8 cellular contexts compared by ENCODE assay signal in genomic region chr10:68333452-68333851, GRCh38. TPM values are rescaled to one million over a fixed set of nuclear protein-coding genes. Genes with fewer than 3 reads are reported as not detected.
DNase-seq lines count a peak whose midpoint lies in the region; ATAC-seq, FAIRE-seq and TF ChIP-seq lines count a peak whose summit lies in the region.

No MANE protein-coding gene starts in this region.

- H3K4me3 ChIP-seq in K562, result peak overlapping the region; percentile 66
- H3K4me3 ChIP-seq in upper lobe of left lung, result peak overlapping the region; percentile 68 to 78 (median 73)

- TF ChIP-seq EP300 in K562 (IDR thresholded peaks at IDR 0.05; ENCODE audit: low read length), result no peak
- TF ChIP-seq EP300 in upper lobe of left lung (IDR thresholded peaks at IDR 0.05), result no peak

- H3K4me3 Mint-ChIP-seq in activated naive CD4-positive, alpha-beta T cell treated with anti-CD3 and anti-CD28 coated beads, Interleukin-2, amount 10 ng/mL, durations not matched to agents 7 days and 5 days, result peak overlapping the region; percentile 100

- TF ChIP-seq POLR2A in K562 (conservative IDR thresholded peaks at IDR 0.05), result no peak
- TF ChIP-seq POLR2A in upper lobe of left lung (IDR thresholded peaks at IDR 0.05), result no peak

- no peak for FAIRE-seq in K562 (lab: Jason Lieb, UNC)

- peak overlapping the region; percentile 100 for H3K27ac Mint-ChIP-seq in activated naive CD4-positive, alpha-beta T cell treated with anti-CD3 and anti-CD28 coated beads, Interleukin-2, amount 10 ng/mL, durations not matched to agents 7 days and 5 days

- in situ Hi-C loops in K562 (cut with MboI), result no loop called here

- peak overlapping the region in 1 of 2 experiments; percentile 98; a peak in 3 of 4 replicates for H3K9ac ChIP-seq in K562 (ENCODE audit: insufficient read depth in 1 of 2, low read depth in 2 of 2, low read length in 2 of 2)

- H3K9me3 Mint-ChIP-seq in activated naive CD4-positive, alpha-beta T cell treated with anti-CD3 and anti-CD28 coated beads, Interleukin-2, amount 10 ng/mL, durations not matched to agents 7 days and 5 days, result no peaks in the 10 kb centered on the region

- H3K27ac ChIP-seq in K562 (ENCODE audit: extremely low read depth, low read depth, low read length) (peak overlapping the region; percentile 98), upper lobe of left lung (peak overlapping the region; percentile 98 to 100 (median 99))

- TF ChIP-seq CTCF in K562 (IDR thresholded peaks at IDR 0.05 in 2 of 3, conservative IDR thresholded peaks at IDR 0.05 in 1 of 3; ENCODE audit: insufficient read depth in 2 of 3, low read depth in 1 of 3, low read length in 3 of 3) (no peak), upper lobe of left lung (IDR thresholded peaks at IDR 0.05) (no peak)

- ATAC-seq in K562 (no peak), upper lobe of left lung (ENCODE audit: low FRiP score in 2 of 2) (no peak), GM21723 (IDR thresholded peaks at IDR 0.05; ENCODE audit: unreplicated experiment) (no peak), HG02885 (IDR thresholded peaks at IDR 0.05; ENCODE audit: poor library complexity, unreplicated experiment) (no peak)

- TF ChIP-seq RAD21 in K562 (CRISPR knock-in tag; conservative IDR thresholded peaks at IDR 0.05 in 1 of 2, IDR thresholded peaks at IDR 0.05 in 1 of 2), result no peak

- POLR2A ChIA-PET in K562 (lab: Yijun Ruan, JAX), result interaction anchor here (0.7 to 5.4 kb wide), 22 partner anchors 8 to 569 kb away, joined by 3 to 104 read pairs (median 3); no protein-coding TSS in a partner anchor

- H3K4me1 Mint-ChIP-seq in activated naive CD4-positive, alpha-beta T cell treated with anti-CD3 and anti-CD28 coated beads, Interleukin-2, amount 10 ng/mL, durations not matched to agents 7 days and 5 days, result peaks cover 63% of the 10 kb centered on the region

- CTCF ChIA-PET in activated naive CD4-positive, alpha-beta T cell treated with anti-CD3 and anti-CD28 coated beads, Interleukin-2, amount 10 ng/mL, durations not matched to agents 7 days and 5 days (lab: Charles Lee), result interaction anchor here (0.6 to 2.2 kb wide), 7 partner anchors 14 to 177 kb away, joined by 3 to 9 read pairs (median 3); partner anchors contain the start of gene RUFY2
- CTCF ChIA-PET in K562 (lab: Yijun Ruan, JAX; ENCODE audit: low intra/inter-chr PET ratio), result interaction anchor here (0.6 kb wide), 1 partner anchor 121 kb away, joined by 3 read pairs; no protein-coding TSS in a partner anchor

- peaks cover 31% of the 10 kb centered on the region for H4K20me1 ChIP-seq in K562 (replicated peaks; ENCODE audit: control insufficient read depth, insufficient read depth, low read length)

- H3K4me2 ChIP-seq in K562 (ENCODE audit: insufficient read depth, low read length), result peak overlapping the region; percentile 92

- 0% methylated on average over 6 of the region's 6 CpGs for WGBS in K562 (ENCODE audit: insufficient coverage, low coverage, missing lambda C conversion rate)
- 1% methylated on average over 6 of the region's 6 CpGs for WGBS in upper lobe of left lung, 2 donors

- H3K36me3 Mint-ChIP-seq in activated naive CD4-positive, alpha-beta T cell treated with anti-CD3 and anti-CD28 coated beads, Interleukin-2, amount 10 ng/mL, durations not matched to agents 7 days and 5 days, result peaks cover 52% of the 10 kb centered on the region

- no TSS peak for BruUV-seq in K562 (replicated peaks; lab: Mats Ljungman, UMichigan)

- H3K4me1 ChIP-seq in K562 (replicated peaks in 1 of 2; ENCODE audit: control insufficient read depth in 2 of 2, insufficient read depth in 2 of 2, low read length in 2 of 2) (peaks cover 16 to 22% of the 10 kb centered on the region in 2 experiments; a peak in 4 of 5 replicates), upper lobe of left lung (peaks cover 50 to 71% (median 61%) of the 10 kb centered on the region in 4 donors)

- no peak overlapping the region for H2AFZ ChIP-seq in K562 (ENCODE audit: low read depth, low read length)

- peaks cover 54% of the 10 kb centered on the region for H3K36me3 ChIP-seq in K562 (ENCODE audit: control insufficient read depth, insufficient read depth, low read length)
- H3K36me3 ChIP-seq in upper lobe of left lung, result peaks cover 1 to 3% (median 2%) of the 10 kb centered on the region in 4 donors

- peaks cover 14% of the 10 kb centered on the region for H3K27me3 Mint-ChIP-seq in activated naive CD4-positive, alpha-beta T cell treated with anti-CD3 and anti-CD28 coated beads, Interleukin-2, amount 10 ng/mL, durations not matched to agents 7 days and 5 days

- no peak for DNase-seq in activated naive CD4-positive, alpha-beta T cell treated with anti-CD3 and anti-CD28 coated beads, Interleukin-2, amount 10 ng/mL, durations not matched to agents 7 days and 5 days
- DNase-seq in activated naive CD4-positive, alpha-beta T cell treated with anti-CD3 and anti-CD28 coated beads, Interleukin-2, amount 50 U/mL, for 16 hours, result no peak
- DNase-seq in K562 (ENCODE audit: extremely low read depth in 1 of 4, low spot score in 3 of 4), result no peak
- DNase-seq in medulla oblongata (ENCODE audit: extremely low spot score), result peak; percentile 61
- DNase-seq in upper lobe of left lung, result no peak
- DNase-seq in NCI-H748 (lab: John Stamatoyannopoulos, UW; ENCODE audit: unreplicated experiment), result no peak

- intact Hi-C loops in K562 (cut with micrococcal nuclease), result loop anchor here (10.0 kb wide), 1 partner anchor 539 kb away; no protein-coding TSS in a partner anchor

- H3K9me1 ChIP-seq in K562 (ENCODE audit: control insufficient read depth, insufficient read depth, low read length), result peaks cover 7% of the 10 kb centered on the region

- H3K9me3 ChIP-seq in K562 (replicated peaks; ENCODE audit: control insufficient read depth, insufficient read depth, low read depth, low read length), result no peaks in the 10 kb centered on the region
- H3K9me3 ChIP-seq in upper lobe of left lung, result no peaks in the 10 kb centered on the region

- H3K27me3 ChIP-seq in K562 (ENCODE audit: control insufficient read depth in 2 of 2, insufficient read depth in 2 of 2, low read length in 2 of 2), result no peaks in the 10 kb centered on the region
- H3K27me3 ChIP-seq in upper lobe of left lung, result no peaks in the 10 kb centered on the region

- peaks cover 77% of the 10 kb centered on the region for H3K79me2 ChIP-seq in K562 (ENCODE audit: control insufficient read depth, insufficient read depth, low read length)

TF ChIP-seq in K562, 482 proteins besides CTCF, POLR2A, EP300 and RAD21 (continues in another document):
- TF ChIP-seq, protein P1, sequence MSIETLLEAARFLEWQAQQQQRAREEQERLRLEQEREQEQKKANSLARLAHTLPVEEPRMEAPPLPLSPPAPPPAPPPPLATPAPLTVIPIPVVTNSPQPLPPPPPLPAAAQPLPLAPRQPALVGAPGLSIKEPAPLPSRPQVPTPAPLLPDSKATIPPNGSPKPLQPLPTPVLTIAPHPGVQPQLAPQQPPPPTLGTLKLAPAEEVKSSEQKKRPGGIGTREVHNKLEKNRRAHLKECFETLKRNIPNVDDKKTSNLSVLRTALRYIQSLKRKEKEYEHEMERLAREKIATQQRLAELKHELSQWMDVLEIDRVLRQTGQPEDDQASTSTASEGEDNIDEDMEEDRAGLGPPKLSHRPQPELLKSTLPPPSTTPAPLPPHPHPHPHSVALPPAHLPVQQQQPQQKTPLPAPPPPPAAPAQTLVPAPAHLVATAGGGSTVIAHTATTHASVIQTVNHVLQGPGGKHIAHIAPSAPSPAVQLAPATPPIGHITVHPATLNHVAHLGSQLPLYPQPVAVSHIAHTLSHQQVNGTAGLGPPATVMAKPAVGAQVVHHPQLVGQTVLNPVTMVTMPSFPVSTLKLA (conservative IDR thresholded peaks at IDR 0.05), result peak; percentile 82 to 83
- 0 out of 2 replicates have a peak, but pooled peaks have one; percentile 2 for TF ChIP-seq NCOR1 (IDR thresholded peaks at IDR 0.05)

RNA-seq across cellular contexts. Expression of gene PBLD, which starts 0.7 kb away (rescaled TPM):
- total RNA-seq in K562 (2011; cell fraction: chromatin; rRNA removed; ENCODE audit: low replicate concordance), result 3.8 and 5.0 TPM in 2 replicates
- total RNA-seq in K562 (2011; cell fraction: nucleolus; rRNA removed), result 1.8 and 2.3 TPM in 2 replicates
- 4.3 and 9.5 TPM in 2 replicates for total RNA-seq in K562 (2011; cell fraction: nucleoplasm; rRNA removed)
- total RNA-seq in K562 (2014; rRNA removed) (1.7 and 2.6 TPM in 2 replicates), K562 (2014; rRNA removed; fragmentation: Illumina TruSeq; extraction: Trizol) (4.3 and 4.8 TPM in 2 replicates), K562 (2015; rRNA removed; fragmentation: Illumina TruSeq; extraction: Trizol) (2.0 and 2.7 TPM in 2 replicates), K562 (2021) (2.2 and 2.5 TPM in 2 replicates), upper lobe of left lung (10 to 100 TPM in 1 of 6 donors, 1 to 10 TPM in 5; 1.8 to 21.0 (median 4.3) TPM)
- polyA plus RNA-seq in K562 (2011; rRNA removed) (1.2 and 1.8 TPM in 2 replicates), K562 (2014; fragmentation: Illumina TruSeq; extraction: Trizol) (2.8 and 3.3 TPM in 2 replicates), K562 (2014; fragmentation: Nextera tagmentation; extraction: Ambion mirVana) (1 to 10 TPM; 1.7 to 2.1 TPM), K562 (2014; rRNA removed) (2.7 and 2.9 TPM in 2 replicates)
- 0.22 and 0.68 TPM in 2 replicates for polyA plus RNA-seq in K562 (2011; cell fraction: cytosol; rRNA removed)
- 2.0 and 2.1 TPM in 2 replicates for polyA plus RNA-seq in K562 (2011; cell fraction: nucleus; rRNA removed)
- 2.0 and 3.0 TPM in 2 replicates for polyA plus RNA-seq in K562 (2012)
- polyA minus RNA-seq in K562 (2011; rRNA and poly(A)+ RNA removed), result 0.53 and 0.81 TPM in 2 replicates
- polyA minus RNA-seq in K562 (2011; cell fraction: cytosol; rRNA and poly(A)+ RNA removed), result 0.76 TPM in 1 of 2 replicates, not detected in the other
- polyA minus RNA-seq in K562 (2011; cell fraction: nucleus; rRNA and poly(A)+ RNA removed), result 0.94 and 1.7 TPM in 2 replicates

RNA-seq across cellular contexts. Expression of gene HNRNPH3, which starts 1.6 kb away (rescaled TPM):
- 62.9 and 248 TPM in 2 replicates for total RNA-seq in K562 (2011; cell fraction: chromatin; rRNA removed; ENCODE audit: low replicate concordance)
- total RNA-seq in K562 (2011; cell fraction: nucleolus; rRNA removed), result 23.0 and 31.5 TPM in 2 replicates
- total RNA-seq in K562 (2011; cell fraction: nucleoplasm; rRNA removed), result 90.9 and 129 TPM in 2 replicates
- total RNA-seq in K562 (2014; rRNA removed), result 68.9 and 88.0 TPM in 2 replicates
- 52.8 and 72.3 TPM in 2 replicates for total RNA-seq in K562 (2014; rRNA removed; fragmentation: Illumina TruSeq; extraction: Trizol)
- total RNA-seq in K562 (2015; rRNA removed; fragmentation: Illumina TruSeq; extraction: Trizol), result 60.8 and 61.5 TPM in 2 replicates
- 162 and 170 TPM in 2 replicates for total RNA-seq in K562 (2021)
- 97.5 and 152 TPM in 2 replicates for polyA plus RNA-seq in K562 (2011; rRNA removed)
- polyA plus RNA-seq in K562 (2011; cell fraction: cytosol; rRNA removed), result 24.1 and 54.7 TPM in 2 replicates
- 65.4 and 82.8 TPM in 2 replicates for polyA plus RNA-seq in K562 (2011; cell fraction: nucleus; rRNA removed)
- 163 and 412 TPM in 2 replicates for polyA plus RNA-seq in K562 (2012)
- polyA plus RNA-seq in K562 (2014; fragmentation: Illumina TruSeq; extraction: Trizol), result 468 and 562 TPM in 2 replicates
- 100 to 1,000 TPM; 129 to 208 TPM for polyA plus RNA-seq in K562 (2014; fragmentation: Nextera tagmentation; extraction: Ambion mirVana)
- polyA plus RNA-seq in K562 (2014; rRNA removed), result 371 and 431 TPM in 2 replicates
- 225 and 315 TPM in 2 replicates for polyA minus RNA-seq in K562 (2011; rRNA and poly(A)+ RNA removed)
- polyA minus RNA-seq in K562 (2011; cell fraction: cytosol; rRNA and poly(A)+ RNA removed), result 50.4 and 63.2 TPM in 2 replicates
- 58.3 and 78.0 TPM in 2 replicates for polyA minus RNA-seq in K562 (2011; cell fraction: nucleus; rRNA and poly(A)+ RNA removed)
- 10 to 100 TPM; 38.2 to 97.1 (median 62.8) TPM for total RNA-seq in upper lobe of left lung
